1 cellular context compared by ENCODE assay signal in the genomic region with DNA sequence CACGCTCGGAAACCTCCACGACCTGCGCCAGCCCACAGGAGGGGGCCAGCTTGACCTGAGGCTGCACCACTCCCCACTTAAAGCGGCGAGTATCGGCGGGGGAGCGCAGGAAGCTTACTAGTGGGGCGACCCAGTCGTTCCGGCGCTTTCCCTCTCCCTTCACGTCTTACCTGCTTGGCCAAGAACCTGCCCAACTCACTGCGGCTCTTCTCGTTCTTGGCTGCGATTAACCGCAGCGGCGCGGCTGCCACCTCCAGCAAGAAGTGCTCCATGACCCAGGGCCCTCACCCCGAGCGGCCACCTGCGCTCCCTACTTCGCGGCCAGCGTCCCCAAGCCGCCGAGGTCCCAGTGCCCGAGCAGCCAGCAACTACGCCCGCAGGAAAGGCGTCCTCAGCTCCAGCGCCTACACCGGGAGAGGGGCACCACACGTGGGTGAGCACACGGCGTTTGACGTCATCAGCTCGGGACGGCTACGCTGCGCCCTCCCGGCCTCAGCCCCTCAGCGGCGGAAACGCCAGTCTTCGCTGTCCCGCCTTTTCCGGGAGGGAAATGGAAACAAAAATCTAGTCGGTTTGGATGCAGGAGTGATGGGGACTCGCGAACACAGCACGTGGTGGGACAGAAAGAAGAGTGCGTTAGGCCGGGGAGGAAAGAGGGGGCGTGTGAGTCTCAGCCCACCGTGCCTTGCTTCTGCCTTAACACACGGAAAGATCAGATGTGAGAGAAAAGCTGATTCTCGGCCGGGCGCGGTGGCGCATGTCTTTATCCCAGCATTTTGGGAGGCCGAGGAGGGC.
A peak's percentile ranks its signal among the peaks of the same experiment; 100 is the strongest.
TF ChIP-seq lines count a peak whose summit lies in the region.

A gene with protein sequence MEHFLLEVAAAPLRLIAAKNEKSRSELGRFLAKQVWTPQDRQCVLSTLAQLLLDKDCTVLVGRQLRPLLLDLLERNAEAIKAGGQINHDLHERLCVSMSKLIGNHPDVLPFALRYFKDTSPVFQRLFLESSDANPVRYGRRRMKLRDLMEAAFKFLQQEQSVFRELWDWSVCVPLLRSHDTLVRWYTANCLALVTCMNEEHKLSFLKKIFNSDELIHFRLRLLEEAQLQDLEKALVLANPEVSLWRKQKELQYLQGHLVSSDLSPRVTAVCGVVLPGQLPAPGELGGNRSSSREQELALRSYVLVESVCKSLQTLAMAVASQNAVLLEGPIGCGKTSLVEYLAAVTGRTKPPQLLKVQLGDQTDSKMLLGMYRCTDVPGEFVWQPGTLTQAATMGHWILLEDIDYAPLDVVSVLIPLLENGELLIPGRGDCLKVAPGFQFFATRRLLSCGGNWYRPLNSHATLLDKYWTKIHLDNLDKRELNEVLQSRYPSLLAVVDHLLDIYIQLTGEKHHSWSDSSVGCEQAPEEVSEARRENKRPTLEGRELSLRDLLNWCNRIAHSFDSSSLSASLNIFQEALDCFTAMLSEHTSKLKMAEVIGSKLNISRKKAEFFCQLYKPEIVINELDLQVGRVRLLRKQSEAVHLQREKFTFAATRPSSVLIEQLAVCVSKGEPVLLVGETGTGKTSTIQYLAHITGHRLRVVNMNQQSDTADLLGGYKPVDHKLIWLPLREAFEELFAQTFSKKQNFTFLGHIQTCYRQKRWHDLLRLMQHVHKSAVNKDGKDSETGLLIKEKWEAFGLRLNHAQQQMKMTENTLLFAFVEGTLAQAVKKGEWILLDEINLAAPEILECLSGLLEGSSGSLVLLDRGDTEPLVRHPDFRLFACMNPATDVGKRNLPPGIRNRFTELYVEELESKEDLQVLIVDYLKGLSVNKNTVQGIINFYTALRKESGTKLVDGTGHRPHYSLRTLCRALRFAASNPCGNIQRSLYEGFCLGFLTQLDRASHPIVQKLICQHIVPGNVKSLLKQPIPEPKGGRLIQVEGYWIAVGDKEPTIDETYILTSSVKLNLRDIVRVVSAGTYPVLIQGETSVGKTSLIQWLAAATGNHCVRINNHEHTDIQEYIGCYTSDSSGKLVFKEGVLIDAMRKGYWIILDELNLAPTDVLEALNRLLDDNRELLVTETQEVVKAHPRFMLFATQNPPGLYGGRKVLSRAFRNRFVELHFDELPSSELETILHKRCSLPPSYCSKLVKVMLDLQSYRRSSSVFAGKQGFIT (N-terminal part only) (minus strand): TSS at position 459 of the 795 bp plus-strand sequence. CDS start 187 bp downstream, at position 272.

TF ChIP-seq in HepG2, 621 proteins besides CTCF, POLR2A, EP300 and RAD21 (continued from another document and continues in another):
- TF ChIP-seq, protein P1, sequence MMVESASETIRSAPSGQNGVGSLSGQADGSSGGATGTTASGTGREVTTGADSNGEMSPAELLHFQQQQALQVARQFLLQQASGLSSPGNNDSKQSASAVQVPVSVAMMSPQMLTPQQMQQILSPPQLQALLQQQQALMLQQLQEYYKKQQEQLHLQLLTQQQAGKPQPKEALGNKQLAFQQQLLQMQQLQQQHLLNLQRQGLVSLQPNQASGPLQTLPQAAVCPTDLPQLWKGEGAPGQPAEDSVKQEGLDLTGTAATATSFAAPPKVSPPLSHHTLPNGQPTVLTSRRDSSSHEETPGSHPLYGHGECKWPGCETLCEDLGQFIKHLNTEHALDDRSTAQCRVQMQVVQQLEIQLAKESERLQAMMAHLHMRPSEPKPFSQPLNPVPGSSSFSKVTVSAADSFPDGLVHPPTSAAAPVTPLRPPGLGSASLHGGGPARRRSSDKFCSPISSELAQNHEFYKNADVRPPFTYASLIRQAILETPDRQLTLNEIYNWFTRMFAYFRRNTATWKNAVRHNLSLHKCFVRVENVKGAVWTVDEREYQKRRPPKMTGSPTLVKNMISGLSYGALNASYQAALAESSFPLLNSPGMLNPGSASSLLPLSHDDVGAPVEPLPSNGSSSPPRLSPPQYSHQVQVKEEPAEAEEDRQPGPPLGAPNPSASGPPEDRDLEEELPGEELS (CRISPR knock-in tag; IDR thresholded peaks at IDR 0.05), result peak; percentile 27; the same call in 1 of the 2 replicates
- TF ChIP-seq, protein P2, sequence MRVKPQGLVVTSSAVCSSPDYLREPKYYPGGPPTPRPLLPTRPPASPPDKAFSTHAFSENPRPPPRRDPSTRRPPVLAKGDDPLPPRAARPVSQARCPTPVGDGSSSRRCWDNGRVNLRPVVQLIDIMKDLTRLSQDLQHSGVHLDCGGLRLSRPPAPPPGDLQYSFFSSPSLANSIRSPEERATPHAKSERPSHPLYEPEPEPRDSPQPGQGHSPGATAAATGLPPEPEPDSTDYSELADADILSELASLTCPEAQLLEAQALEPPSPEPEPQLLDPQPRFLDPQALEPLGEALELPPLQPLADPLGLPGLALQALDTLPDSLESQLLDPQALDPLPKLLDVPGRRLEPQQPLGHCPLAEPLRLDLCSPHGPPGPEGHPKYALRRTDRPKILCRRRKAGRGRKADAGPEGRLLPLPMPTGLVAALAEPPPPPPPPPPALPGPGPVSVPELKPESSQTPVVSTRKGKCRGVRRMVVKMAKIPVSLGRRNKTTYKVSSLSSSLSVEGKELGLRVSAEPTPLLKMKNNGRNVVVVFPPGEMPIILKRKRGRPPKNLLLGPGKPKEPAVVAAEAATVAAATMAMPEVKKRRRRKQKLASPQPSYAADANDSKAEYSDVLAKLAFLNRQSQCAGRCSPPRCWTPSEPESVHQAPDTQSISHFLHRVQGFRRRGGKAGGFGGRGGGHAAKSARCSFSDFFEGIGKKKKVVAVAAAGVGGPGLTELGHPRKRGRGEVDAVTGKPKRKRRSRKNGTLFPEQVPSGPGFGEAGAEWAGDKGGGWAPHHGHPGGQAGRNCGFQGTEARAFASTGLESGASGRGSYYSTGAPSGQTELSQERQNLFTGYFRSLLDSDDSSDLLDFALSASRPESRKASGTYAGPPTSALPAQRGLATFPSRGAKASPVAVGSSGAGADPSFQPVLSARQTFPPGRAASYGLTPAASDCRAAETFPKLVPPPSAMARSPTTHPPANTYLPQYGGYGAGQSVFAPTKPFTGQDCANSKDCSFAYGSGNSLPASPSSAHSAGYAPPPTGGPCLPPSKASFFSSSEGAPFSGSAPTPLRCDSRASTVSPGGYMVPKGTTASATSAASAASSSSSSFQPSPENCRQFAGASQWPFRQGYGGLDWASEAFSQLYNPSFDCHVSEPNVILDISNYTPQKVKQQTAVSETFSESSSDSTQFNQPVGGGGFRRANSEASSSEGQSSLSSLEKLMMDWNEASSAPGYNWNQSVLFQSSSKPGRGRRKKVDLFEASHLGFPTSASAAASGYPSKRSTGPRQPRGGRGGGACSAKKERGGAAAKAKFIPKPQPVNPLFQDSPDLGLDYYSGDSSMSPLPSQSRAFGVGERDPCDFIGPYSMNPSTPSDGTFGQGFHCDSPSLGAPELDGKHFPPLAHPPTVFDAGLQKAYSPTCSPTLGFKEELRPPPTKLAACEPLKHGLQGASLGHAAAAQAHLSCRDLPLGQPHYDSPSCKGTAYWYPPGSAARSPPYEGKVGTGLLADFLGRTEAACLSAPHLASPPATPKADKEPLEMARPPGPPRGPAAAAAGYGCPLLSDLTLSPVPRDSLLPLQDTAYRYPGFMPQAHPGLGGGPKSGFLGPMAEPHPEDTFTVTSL (CRISPR knock-in tag; IDR thresholded peaks at IDR 0.05; ENCODE audit: borderline replicate concordance), result 0 out of 2 replicates have a peak, but pooled peaks have one; percentile 50
- peak; percentile 40; the same call in 1 of the 2 replicates for TF ChIP-seq ZKSCAN8 (CRISPR knock-in tag; IDR thresholded peaks at IDR 0.05; ENCODE audit: borderline replicate concordance)
- TF ChIP-seq, protein P3, sequence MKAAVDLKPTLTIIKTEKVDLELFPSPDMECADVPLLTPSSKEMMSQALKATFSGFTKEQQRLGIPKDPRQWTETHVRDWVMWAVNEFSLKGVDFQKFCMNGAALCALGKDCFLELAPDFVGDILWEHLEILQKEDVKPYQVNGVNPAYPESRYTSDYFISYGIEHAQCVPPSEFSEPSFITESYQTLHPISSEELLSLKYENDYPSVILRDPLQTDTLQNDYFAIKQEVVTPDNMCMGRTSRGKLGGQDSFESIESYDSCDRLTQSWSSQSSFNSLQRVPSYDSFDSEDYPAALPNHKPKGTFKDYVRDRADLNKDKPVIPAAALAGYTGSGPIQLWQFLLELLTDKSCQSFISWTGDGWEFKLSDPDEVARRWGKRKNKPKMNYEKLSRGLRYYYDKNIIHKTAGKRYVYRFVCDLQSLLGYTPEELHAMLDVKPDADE (CRISPR knock-in tag; IDR thresholded peaks at IDR 0.05), result 0 out of 2 replicates have a peak, but pooled peaks have one; percentile 86
- 0 out of 2 replicates have a peak, but pooled peaks have one; percentile 62 for TF ChIP-seq ZBTB2 (CRISPR knock-in tag; IDR thresholded peaks at IDR 0.05; ENCODE audit: low read depth)
- TF ChIP-seq, protein P4, sequence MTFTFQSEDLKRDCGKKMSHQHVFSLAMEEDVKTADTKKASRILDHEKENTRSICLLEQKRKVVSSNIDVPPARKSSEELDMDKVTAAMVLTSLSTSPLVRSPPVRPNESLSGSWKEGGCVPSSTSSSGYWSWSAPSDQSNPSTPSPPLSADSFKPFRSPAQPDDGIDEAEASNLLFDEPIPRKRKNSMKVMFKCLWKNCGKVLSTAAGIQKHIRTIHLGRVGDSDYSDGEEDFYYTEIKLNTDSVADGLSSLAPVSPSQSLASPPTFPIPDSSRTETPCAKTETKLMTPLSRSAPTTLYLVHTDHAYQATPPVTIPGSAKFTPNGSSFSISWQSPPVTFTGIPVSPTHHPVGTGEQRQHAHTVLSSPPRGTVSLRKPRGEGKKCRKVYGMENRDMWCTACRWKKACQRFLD (CRISPR knock-in tag; IDR thresholded peaks at IDR 0.05; ENCODE audit: borderline replicate concordance), result no peak
- peak; percentile 81; the same call in 1 of the 2 replicates for TF ChIP-seq SNAPC2 (CRISPR knock-in tag; IDR thresholded peaks at IDR 0.05)
- TF ChIP-seq, protein P5, sequence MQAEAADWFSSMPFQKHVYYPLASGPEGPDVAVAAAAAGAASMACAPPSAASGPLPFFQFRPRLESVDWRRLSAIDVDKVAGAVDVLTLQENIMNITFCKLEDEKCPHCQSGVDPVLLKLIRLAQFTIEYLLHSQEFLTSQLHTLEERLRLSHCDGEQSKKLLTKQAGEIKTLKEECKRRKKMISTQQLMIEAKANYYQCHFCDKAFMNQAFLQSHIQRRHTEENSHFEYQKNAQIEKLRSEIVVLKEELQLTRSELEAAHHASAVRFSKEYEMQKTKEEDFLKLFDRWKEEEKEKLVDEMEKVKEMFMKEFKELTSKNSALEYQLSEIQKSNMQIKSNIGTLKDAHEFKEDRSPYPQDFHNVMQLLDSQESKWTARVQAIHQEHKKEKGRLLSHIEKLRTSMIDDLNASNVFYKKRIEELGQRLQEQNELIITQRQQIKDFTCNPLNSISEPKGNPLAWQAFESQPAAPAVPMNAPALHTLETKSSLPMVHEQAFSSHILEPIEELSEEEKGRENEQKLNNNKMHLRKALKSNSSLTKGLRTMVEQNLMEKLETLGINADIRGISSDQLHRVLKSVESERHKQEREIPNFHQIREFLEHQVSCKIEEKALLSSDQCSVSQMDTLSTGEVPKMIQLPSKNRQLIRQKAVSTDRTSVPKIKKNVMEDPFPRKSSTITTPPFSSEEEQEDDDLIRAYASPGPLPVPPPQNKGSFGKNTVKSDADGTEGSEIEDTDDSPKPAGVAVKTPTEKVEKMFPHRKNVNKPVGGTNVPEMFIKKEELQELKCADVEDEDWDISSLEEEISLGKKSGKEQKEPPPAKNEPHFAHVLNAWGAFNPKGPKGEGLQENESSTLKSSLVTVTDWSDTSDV (CRISPR knock-in tag; IDR thresholded peaks at IDR 0.05), result peak; percentile 76; the same call in 1 of the 2 replicates
- peak; percentile 54 for TF ChIP-seq ARID5B (CRISPR knock-in tag; IDR thresholded peaks at IDR 0.05)
- peak; percentile 76; the same call in 1 of the 2 replicates for TF ChIP-seq CREBL2 (CRISPR knock-in tag; IDR thresholded peaks at IDR 0.05; ENCODE audit: borderline replicate concordance)
- peak; percentile 14; the same call in 1 of the 2 replicates for TF ChIP-seq E2F5 (CRISPR knock-in tag; conservative IDR thresholded peaks at IDR 0.05)
- TF ChIP-seq, protein P6, sequence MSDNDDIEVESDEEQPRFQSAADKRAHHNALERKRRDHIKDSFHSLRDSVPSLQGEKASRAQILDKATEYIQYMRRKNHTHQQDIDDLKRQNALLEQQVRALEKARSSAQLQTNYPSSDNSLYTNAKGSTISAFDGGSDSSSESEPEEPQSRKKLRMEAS (IDR thresholded peaks at IDR 0.05), result peak; percentile 99
